In the genomic region with DNA sequence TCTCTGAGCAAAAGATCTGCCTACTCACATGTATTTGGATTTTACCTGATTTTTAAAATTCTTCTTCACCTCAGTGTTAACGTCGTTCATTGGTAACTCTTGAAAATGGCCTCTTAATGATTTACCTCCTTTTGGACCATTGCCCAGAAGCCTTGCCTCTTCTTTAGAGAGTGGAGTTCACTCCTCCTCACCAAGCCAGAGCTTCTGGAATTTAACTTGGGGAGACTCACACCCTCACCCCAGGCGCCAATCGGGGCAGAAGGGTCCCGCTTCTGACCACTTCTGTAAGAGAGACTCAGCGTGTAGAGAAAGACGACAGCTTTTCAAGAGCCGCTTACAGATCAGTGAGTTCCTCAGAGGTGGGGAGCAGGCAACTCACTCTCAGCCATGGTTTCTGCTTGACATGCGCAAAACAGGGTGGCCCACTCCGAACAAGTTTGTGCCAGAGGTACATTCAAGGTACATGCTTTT, we compare ENCODE assay signal across 8 cellular contexts. TPM values are rescaled to one million over a fixed set of nuclear protein-coding genes. Genes with fewer than 3 reads are reported as not detected.
DNase-seq lines count a peak whose midpoint lies in the region; FAIRE-seq and TF ChIP-seq lines count a peak whose summit lies in the region.

No MANE protein-coding gene starts in this region.

- H3K9me3 ChIP-seq in BE2C (no peaks in the 10 kb centered on the region), endothelial cell of umbilical vein (replicated peaks; ENCODE audit: control insufficient read depth, insufficient read depth, low read length) (no peaks in the 10 kb centered on the region)

- H3K9me1 ChIP-seq in endothelial cell of umbilical vein (replicated peaks; ENCODE audit: control insufficient read depth, extremely low read depth, insufficient read depth, low read length): no peaks in the 10 kb centered on the region

- CTCF ChIA-PET in endothelial cell of umbilical vein (lab: Charles Lee): interaction anchor here (1.6 kb wide), 1 partner anchor 10 kb away, joined by 8 read pairs; no protein-coding TSS in a partner anchor

- peak overlapping the region; percentile 56 for H3K4me2 ChIP-seq in endothelial cell of umbilical vein (ENCODE audit: insufficient read depth, low read length)

- peaks cover 3% of the 10 kb centered on the region for H3K27me3 Mint-ChIP-seq in neural crest cell (ENCODE audit: low read depth)

- H3K9me3 Mint-ChIP-seq in neural crest cell: no peaks in the 10 kb centered on the region

- H3K4me3 ChIP-seq in BE2C (ENCODE audit: low read depth, low read length): peak overlapping the region; percentile 78
- peak overlapping the region; percentile 23 to 51 (median 27) for H3K4me3 ChIP-seq in endothelial cell of umbilical vein (replicated peaks in 1 of 3; ENCODE audit: insufficient read depth in 1 of 3, low read depth in 1 of 3, low read length in 3 of 3)

- BruUV-seq in endothelial cell of umbilical vein (replicated peaks; lab: Mats Ljungman, UMichigan): no TSS peak

- H3K27me3 ChIP-seq in BE2C (no peaks in the 10 kb centered on the region; the same call in 1 of the 2 replicates), endothelial cell of umbilical vein (ENCODE audit: control insufficient read depth in 2 of 2, insufficient read depth in 2 of 2, low read length in 2 of 2) (peaks cover 22 to 33% of the 10 kb centered on the region in 2 experiments)

- FAIRE-seq in endothelial cell of umbilical vein (lab: Jason Lieb, UNC): no peak
- no peak for FAIRE-seq in GM12891 (lab: Jason Lieb, UNC)

- H2AFZ ChIP-seq in endothelial cell of umbilical vein (ENCODE audit: low read depth, low read length): peak overlapping the region; percentile 75

- H3K36me3 Mint-ChIP-seq in neural crest cell (ENCODE audit: low read depth): no peaks in the 10 kb centered on the region

- no peak for TF ChIP-seq CTCF in BE2C (IDR thresholded peaks at IDR 0.05; ENCODE audit: low read depth, low read length)
- TF ChIP-seq CTCF in endothelial cell of umbilical vein (IDR thresholded peaks at IDR 0.05; ENCODE audit: extremely low read depth in 1 of 2, insufficient read depth in 1 of 2, low read depth in 1 of 2, low read length in 2 of 2): no peak
- no peak for TF ChIP-seq CTCF in neural crest cell (conservative IDR thresholded peaks at IDR 0.05)

- no peaks in the 10 kb centered on the region for H3K79me2 ChIP-seq in endothelial cell of umbilical vein (ENCODE audit: control insufficient read depth, insufficient read depth, low read length)

- dilution Hi-C loops in endothelial cell of umbilical vein (cut with MboI; ENCODE audit: extremely low pct_ligation_motif_present, low sequenced_read_pairs): no loop called here

- DNase-seq in BE2C (no peak), NCI-H1105 (lab: John Stamatoyannopoulos, UW) (peak; percentile 58), endothelial cell of umbilical vein (ENCODE audit: low read depth, low spot score) (no peak), neural crest cell (ENCODE audit: low read depth, low spot score) (no peak), GM12891 (ENCODE audit: insufficient read length, low spot score) (no peak), NCI-H1930 (lab: John Stamatoyannopoulos, UW) (no peak), putamen (ENCODE audit: low spot score) (no peak)
- DNase-seq in activated CD4-positive, CD25-positive, alpha-beta regulatory T cell treated with anti-CD3 and anti-CD28 coated beads, Interleukin-2, amount 50 U/mL, for 72 hours: no peak

- intact Hi-C loops in endothelial cell of umbilical vein (cut with micrococcal nuclease): no loop called here

- peaks cover 34% of the 10 kb centered on the region for H3K4me1 Mint-ChIP-seq in neural crest cell

- no peak overlapping the region for H3K27ac Mint-ChIP-seq in neural crest cell (ENCODE audit: unreplicated experiment)

- H3K4me1 ChIP-seq in BE2C (no peaks in the 10 kb centered on the region), endothelial cell of umbilical vein (ENCODE audit: control insufficient read depth, extremely low read depth, insufficient read depth, low read length) (peaks cover 6% of the 10 kb centered on the region)

- H3K4me3 Mint-ChIP-seq in neural crest cell: peak overlapping the region; percentile 85

- H3K36me3 ChIP-seq in BE2C (no peaks in the 10 kb centered on the region), endothelial cell of umbilical vein (ENCODE audit: control insufficient read depth in 2 of 2, extremely low read depth in 1 of 2, insufficient read depth in 2 of 2, low read length in 2 of 2) (no peaks in the 10 kb centered on the region)

- no peaks in the 10 kb centered on the region for H4K20me1 ChIP-seq in endothelial cell of umbilical vein (replicated peaks; ENCODE audit: control insufficient read depth, extremely low read depth, insufficient read depth, low read length)

- no peak overlapping the region for H3K9ac ChIP-seq in endothelial cell of umbilical vein (replicated peaks; ENCODE audit: extremely low read depth, insufficient read depth, low read length)

- POLR2A ChIA-PET in endothelial cell of umbilical vein (lab: Charles Lee): interaction anchor here (0.7 kb wide), 1 partner anchor 36 kb away, joined by 8 read pairs; no protein-coding TSS in a partner anchor

- TF ChIP-seq POLR2A in endothelial cell of umbilical vein (IDR thresholded peaks at IDR 0.05; ENCODE audit: low read depth, low read length): no peak
- TF ChIP-seq POLR2A in GM12891 (IDR thresholded peaks at IDR 0.05; ENCODE audit: low read depth, low read length): no peak

- no peak overlapping the region for H3K27ac ChIP-seq in endothelial cell of umbilical vein (ENCODE audit: insufficient read depth, low read depth, low read length)

TF ChIP-seq in endothelial cell of umbilical vein, 7 proteins besides CTCF, POLR2A, EP300 and RAD21 (continues in another document):
- TF ChIP-seq GATA2 (IDR thresholded peaks at IDR 0.05; ENCODE audit: insufficient read depth, insufficient read length, low read depth, low read length) (no peak), EZH2 (IDR thresholded peaks at IDR 0.05; ENCODE audit: borderline replicate concordance, low read depth, low read length, severe bottlenecking) (no peak), MYC (IDR thresholded peaks at IDR 0.05; ENCODE audit: low read depth, low read length) (no peak), JUN (IDR thresholded peaks at IDR 0.05; ENCODE audit: borderline replicate concordance, insufficient read depth, insufficient read length, low read depth) (no peak), FOS (IDR thresholded peaks at IDR 0.05; ENCODE audit: borderline replicate concordance, insufficient read depth, low read length) (no peak), POLR2AphosphoS5 (IDR thresholded peaks at IDR 0.05; ENCODE audit: insufficient read depth, low read depth, low read length) (no peak)

TF ChIP-seq in GM12891, 5 proteins besides CTCF, POLR2A, EP300 and RAD21:
- TF ChIP-seq TAF1 (IDR thresholded peaks at IDR 0.05; ENCODE audit: low read depth, low read length) (no peak), POLR2AphosphoS5 (IDR thresholded peaks at IDR 0.05; ENCODE audit: low read depth, low read length) (no peak), POU2F2 (IDR thresholded peaks at IDR 0.05; ENCODE audit: low read depth, low read length) (no peak), SPI1 (IDR thresholded peaks at IDR 0.05; ENCODE audit: low read depth, low read length) (no peak), PAX5 (IDR thresholded peaks at IDR 0.05; ENCODE audit: insufficient read depth, low read length, severe bottlenecking) (no peak)

RNA-seq across cellular contexts. Expression of gene PNMA8C, which starts 2.7 kb away (rescaled TPM):
- 0.65 TPM for polyA plus RNA-seq in BE2C (2012; ENCODE audit: insufficient read depth, insufficient read length, low read depth)
- 0.07 TPM in 1 of 2 replicates, not detected in the other for total RNA-seq in endothelial cell of umbilical vein
- polyA plus RNA-seq in endothelial cell of umbilical vein: not detected in 2 replicates
- polyA plus RNA-seq in endothelial cell of umbilical vein (2011; cell fraction: cytosol; rRNA removed): not detected in 2 replicates
- polyA plus RNA-seq in endothelial cell of umbilical vein (2011; cell fraction: nucleus; rRNA removed): not detected in 2 replicates
- not detected in 2 replicates for polyA plus RNA-seq in endothelial cell of umbilical vein (2012)
- not detected in 2 replicates for polyA minus RNA-seq in endothelial cell of umbilical vein
- not detected for polyA minus RNA-seq in endothelial cell of umbilical vein (2011; cell fraction: cytosol; rRNA and poly(A)+ RNA removed)
- not detected in 2 replicates for polyA minus RNA-seq in endothelial cell of umbilical vein (2011; cell fraction: nucleus; rRNA and poly(A)+ RNA removed)
- 1.4 and 1.7 TPM in 2 replicates for total RNA-seq in neural crest cell
- not detected for polyA plus RNA-seq in GM12891 (2012; ENCODE audit: low read depth, missing spikeins)

RNA-seq across cellular contexts. Expression of gene CCDC8, which starts 12.7 kb away (rescaled TPM):
- not detected for polyA plus RNA-seq in BE2C (2012; ENCODE audit: insufficient read depth, insufficient read length, low read depth)
- total RNA-seq in endothelial cell of umbilical vein (0.35 and 0.75 TPM in 2 replicates), neural crest cell (23.9 and 25.1 TPM in 2 replicates)
- polyA plus RNA-seq in endothelial cell of umbilical vein: 0.18 and 0.19 TPM in 2 replicates
- polyA plus RNA-seq in endothelial cell of umbilical vein (2011; cell fraction: cytosol; rRNA removed): 0.21 and 0.26 TPM in 2 replicates
- polyA plus RNA-seq in endothelial cell of umbilical vein (2011; cell fraction: nucleus; rRNA removed): 0.06 and 0.13 TPM in 2 replicates
- 0.19 and 0.67 TPM in 2 replicates for polyA plus RNA-seq in endothelial cell of umbilical vein (2012)
- polyA minus RNA-seq in endothelial cell of umbilical vein: 0.21 and 0.22 TPM in 2 replicates
- polyA minus RNA-seq in endothelial cell of umbilical vein (2011; cell fraction: cytosol; rRNA and poly(A)+ RNA removed): not detected
- 0.14 TPM in 1 of 2 replicates, not detected in the other for polyA minus RNA-seq in endothelial cell of umbilical vein (2011; cell fraction: nucleus; rRNA and poly(A)+ RNA removed)
- polyA plus RNA-seq in GM12891 (2012; ENCODE audit: low read depth, missing spikeins): not detected

RNA-seq across cellular contexts. Expression of gene PNMA8A, which starts 45.3 kb away (rescaled TPM):
- 14.3 TPM for polyA plus RNA-seq in BE2C (2012; ENCODE audit: insufficient read depth, insufficient read length, low read depth)
- total RNA-seq in endothelial cell of umbilical vein (0.16 and 0.27 TPM in 2 replicates), neural crest cell (28.4 and 29.9 TPM in 2 replicates)
- 0.08 and 0.25 TPM in 2 replicates for polyA plus RNA-seq in endothelial cell of umbilical vein
- polyA plus RNA-seq in endothelial cell of umbilical vein (2011; cell fraction: cytosol; rRNA removed): 0.12 and 0.20 TPM in 2 replicates
- 0.06 and 0.07 TPM in 2 replicates for polyA plus RNA-seq in endothelial cell of umbilical vein (2011; cell fraction: nucleus; rRNA removed)
- 6.2 and 10.0 TPM in 2 replicates for polyA plus RNA-seq in endothelial cell of umbilical vein (2012)
- 0.07 and 0.13 TPM in 2 replicates for polyA minus RNA-seq in endothelial cell of umbilical vein
- not detected for polyA minus RNA-seq in endothelial cell of umbilical vein (2011; cell fraction: cytosol; rRNA and poly(A)+ RNA removed)
- not detected in 2 replicates for polyA minus RNA-seq in endothelial cell of umbilical vein (2011; cell fraction: nucleus; rRNA and poly(A)+ RNA removed)
- polyA plus RNA-seq in GM12891 (2012; ENCODE audit: low read depth, missing spikeins): 0.05 TPM

Comparison
In these comparisons a context has a peak if more than half of its experiments do, and no peak if none do; other contexts are left out.
1. RNA of gene CCDC8, which starts 12.7 kb away (total RNA-seq): 23.9 to 25.1 TPM in neural crest cell; 0.35 to 0.75 TPM in endothelial cell of umbilical vein; every median in the first group is over 10 times any median in the second.
2. RNA of gene PNMA8A, which starts 45.3 kb away (total RNA-seq): 28.4 to 29.9 TPM in neural crest cell; 0.16 to 0.27 TPM in endothelial cell of umbilical vein; every median in the first group is over 10 times any median in the second.